Comparison of ENCODE assay signal across 30 cellular contexts in genomic region chr2:158381978-158382377, GRCh38.
DNase-seq lines count a peak whose midpoint lies in the region; ATAC-seq, FAIRE-seq and TF ChIP-seq lines count a peak whose summit lies in the region.
"Had no signal": no experiment of that assay in that cellular context is flagged by ENCODE, and none has a peak within 500 bp of the region (broad histone marks: within the 10 kb centered on the region; RNA-seq: fewer than 3 reads in every experiment).

No MANE protein-coding gene starts in this region.

- H3K27me3 ChIP-seq in HepG2 (ENCODE audit: control insufficient read depth in 1 of 2, insufficient read depth in 2 of 2, low read length in 2 of 2) (no peaks in the 10 kb centered on the region), right lobe of liver (no peaks in the 10 kb centered on the region), vagina (no peaks in the 10 kb centered on the region)
- H3K27me3 ChIP-seq: BE2C; BLaER1; BLaER1 treated with 17β-estradiol and CSF1 and Interleukin-3, amounts not matched to agents 10 nM and 100 nM had no signal

- POLR2A ChIA-PET in HepG2 (lab: Yijun Ruan, JAX): no interaction called here

- ATAC-seq in HepG2 (no peak), right lobe of liver (no peak), HG02840 (IDR thresholded peaks at IDR 0.05; ENCODE audit: low FRiP score, unreplicated experiment) (no peak)
- ATAC-seq: CD8-positive, alpha-beta T cell had no signal

- no TSS peak for BruUV-seq in HepG2 (replicated peaks; lab: Mats Ljungman, UMichigan)

- H3K4me1 ChIP-seq in HepG2 (ENCODE audit: insufficient read depth, low read length): no peaks in the 10 kb centered on the region
- no peaks in the 10 kb centered on the region for H3K4me1 ChIP-seq in right lobe of liver
- no peaks in the 10 kb centered on the region for H3K4me1 ChIP-seq in vagina
- H3K4me1 ChIP-seq: A549; BE2C; BLaER1; BLaER1 treated with 17β-estradiol and CSF1 and Interleukin-3, amounts not matched to agents 10 nM and 100 nM; Caco-2 had no signal

- DNase-seq in HepG2 (ENCODE audit: low spot score): no peak
- no peak for DNase-seq in right lobe of liver
- no peak for DNase-seq in vagina (ENCODE audit: extremely low spot score in 2 of 2)
- DNase-seq: 8988T; ACHN; AML-193; BE2C; C1 segment of cervical spinal cord; Caco-2; Calu3; CD4-positive, alpha-beta memory T cell; CD4-positive, alpha-beta T cell; CD4-positive, CD25-positive, alpha-beta regulatory T cell; CD8-positive, alpha-beta memory T cell; CD8-positive, alpha-beta T cell; COR-L47; DMS 273 treated with DMSO at 0.1 percent for 48 hours; DMS153; DMS79; DMS79 treated with DMSO at 0.1 percent for 48 hours; DND-41; EL had no signal

- H3K4me3 ChIP-seq in HepG2 (replicated peaks in 1 of 3; ENCODE audit: insufficient read depth in 1 of 3, low read depth in 2 of 3, low read length in 3 of 3): no peak overlapping the region
- H3K4me3 ChIP-seq in right lobe of liver: no peak overlapping the region
- no peak overlapping the region for H3K4me3 ChIP-seq in vagina
- H3K4me3 ChIP-seq: A549; BLaER1; BLaER1 treated with 17β-estradiol and CSF1 and Interleukin-3, amounts not matched to agents 10 nM and 100 nM had no signal

- H3K9me3 ChIP-seq in HepG2 (ENCODE audit: low read length) (no peaks in the 10 kb centered on the region), right lobe of liver (no peaks in the 10 kb centered on the region), vagina (no peaks in the 10 kb centered on the region)
- H3K9me3 ChIP-seq: BE2C; BLaER1; BLaER1 treated with 17β-estradiol and CSF1 and Interleukin-3, amounts not matched to agents 10 nM and 100 nM; Caco-2 had no signal

- FAIRE-seq in HepG2 (lab: Jason Lieb, UNC): no peak
- FAIRE-seq: A204.1, A549, D721Med had no signal

- CTCF ChIA-PET in HepG2 (lab: Yijun Ruan, JAX; ENCODE audit: low intra/inter-chr PET ratio, low total read pairs): no interaction called here

- intact Hi-C loops in HepG2 (cut with micrococcal nuclease; ENCODE audit: unreplicated experiment) (no loop called here), right lobe of liver (cut with DNase I) (no loop called here), vagina (cut with DNase I) (no loop called here)

- in situ Hi-C loops in HepG2 (cut with HindIII; ENCODE audit: extremely low pct_ligation_motif_present, low pct_unique_long_range_greater_than_20kb): no loop called here

- no peak overlapping the region for H2AFZ ChIP-seq in HepG2 (ENCODE audit: low read length)

- H3K79me2 ChIP-seq in HepG2 (ENCODE audit: insufficient read depth, low read length): no peaks in the 10 kb centered on the region

- TF ChIP-seq CTCF in HepG2 (CRISPR knock-in tag; IDR thresholded peaks at IDR 0.05): no peak
- TF ChIP-seq CTCF in right lobe of liver (IDR thresholded peaks at IDR 0.05): no peak
- TF ChIP-seq CTCF in vagina (IDR thresholded peaks at IDR 0.05): no peak

- H3K9ac ChIP-seq in HepG2 (ENCODE audit: insufficient read depth, low read depth, low read length): no peak overlapping the region
- H3K9ac ChIP-seq: BLaER1; BLaER1 treated with 17β-estradiol and CSF1 and Interleukin-3, amounts not matched to agents 10 nM and 100 nM had no signal

- TF ChIP-seq RAD21 in HepG2 (CRISPR knock-in tag; IDR thresholded peaks at IDR 0.05): no peak

- 10% methylated on average over 3 of the region's 3 CpGs for WGBS in HepG2 (ENCODE audit: low lambda C conversion rate)
- 81% methylated on average over 2 of the region's 3 CpGs for WGBS in right lobe of liver (ENCODE audit: insufficient coverage, low coverage, low lambda C conversion rate, missing lambda C conversion rate)

- no peaks in the 10 kb centered on the region for H4K20me1 ChIP-seq in HepG2 (ENCODE audit: insufficient read depth, low read length)
- H4K20me1 ChIP-seq: BLaER1; BLaER1 treated with 17β-estradiol and CSF1 and Interleukin-3, amounts not matched to agents 10 nM and 100 nM had no signal

- no peaks in the 10 kb centered on the region for H3K36me3 ChIP-seq in HepG2 (replicated peaks in 1 of 2; ENCODE audit: control insufficient read depth in 1 of 2, insufficient read depth in 2 of 2, low read length in 2 of 2)
- H3K36me3 ChIP-seq in right lobe of liver: no peaks in the 10 kb centered on the region
- no peaks in the 10 kb centered on the region for H3K36me3 ChIP-seq in vagina
- H3K36me3 ChIP-seq: BE2C; BLaER1; BLaER1 treated with 17β-estradiol and CSF1 and Interleukin-3, amounts not matched to agents 10 nM and 100 nM had no signal

- H3K4me2 ChIP-seq in HepG2 (ENCODE audit: low read depth, low read length): no peak overlapping the region
- H3K4me2 ChIP-seq: A549; BLaER1; BLaER1 treated with 17β-estradiol and CSF1 and Interleukin-3, amounts not matched to agents 10 nM and 100 nM had no signal

- H3K27ac ChIP-seq in HepG2 (ENCODE audit: extremely low read length, insufficient read depth, low read length) (no peak overlapping the region), right lobe of liver (no peak overlapping the region), vagina (peak overlapping the region; percentile 5)
- H3K27ac ChIP-seq: 22Rv1; A549; BLaER1; BLaER1 treated with 17β-estradiol and CSF1 and Interleukin-3, amounts not matched to agents 10 nM and 100 nM; C4-2B had no signal

- TF ChIP-seq POLR2A in HepG2 (IDR thresholded peaks at IDR 0.05; ENCODE audit: insufficient read depth in 1 of 2, low read depth in 2 of 2, low read length in 2 of 2): no peak
- no peak for TF ChIP-seq POLR2A in right lobe of liver (IDR thresholded peaks at IDR 0.05)
- no peak for TF ChIP-seq POLR2A in vagina (IDR thresholded peaks at IDR 0.05)

- no peak for TF ChIP-seq EP300 in HepG2 (IDR thresholded peaks at IDR 0.05; ENCODE audit: low read depth in 2 of 2, low read length in 2 of 2)
- no peak for TF ChIP-seq EP300 in HepG2 (CRISPR knock-in tag; IDR thresholded peaks at IDR 0.05; ENCODE audit: borderline replicate concordance)

TF ChIP-seq in HepG2, 621 proteins besides CTCF, POLR2A, EP300 and RAD21:
- TF ChIP-seq ZNF564 (CRISPR knock-in tag; IDR thresholded peaks at IDR 0.05): peak; percentile 96
- no peak for TF ChIP-seq THRA (CRISPR knock-in tag; IDR thresholded peaks at IDR 0.05; ENCODE audit: borderline replicate concordance)
